In the genomic region with DNA sequence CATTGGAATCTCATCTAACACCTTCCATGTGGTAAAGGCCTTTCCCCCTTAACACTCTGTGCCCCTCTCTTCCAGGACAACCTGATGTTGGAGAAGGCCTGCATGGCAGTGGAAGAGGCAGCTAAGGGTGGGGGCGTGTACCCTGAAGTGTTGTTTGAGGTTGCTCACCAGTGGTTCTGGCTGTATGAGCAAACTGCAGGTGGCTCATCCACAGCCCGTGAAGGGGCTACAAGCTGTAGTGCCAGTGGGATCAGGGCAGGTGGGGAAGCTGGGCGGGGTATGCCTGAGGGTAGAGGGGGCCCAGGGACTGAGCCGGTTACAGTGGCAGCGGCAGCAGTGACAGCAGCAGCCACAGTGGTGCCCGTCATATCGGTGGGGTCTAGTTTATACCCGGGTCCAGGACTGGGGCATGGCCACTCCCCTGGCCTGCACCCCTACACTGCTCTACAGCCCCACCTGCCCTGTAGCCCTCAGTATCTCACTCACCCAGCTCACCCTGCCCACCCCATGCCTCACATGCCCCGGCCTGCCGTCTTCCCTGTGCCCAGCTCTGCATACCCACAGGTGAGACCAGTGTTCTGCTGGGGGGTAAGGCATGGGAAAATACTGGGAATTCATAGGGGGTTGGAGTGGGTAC, we compare ENCODE assay signal across 16 cellular contexts. TPM values are rescaled to one million over a fixed set of nuclear protein-coding genes. Genes with fewer than 3 reads are reported as not detected.
DNase-seq lines count a peak whose midpoint lies in the region; ATAC-seq and TF ChIP-seq lines count a peak whose summit lies in the region.
"Had no signal": no experiment of that assay in that cellular context is flagged by ENCODE, and none has a peak within 500 bp of the region (broad histone marks: within the 10 kb centered on the region; RNA-seq: fewer than 3 reads in every experiment).

No MANE protein-coding gene starts in this region.

- TF ChIP-seq POLR2A in prostate gland (IDR thresholded peaks at IDR 0.05) = no peak

- peak in 1 of 10 donors; percentile 59 for DNase-seq in naive thymus-derived CD8-positive, alpha-beta T cell
- DNase-seq in putamen (ENCODE audit: low spot score) (no peak), prostate gland (ENCODE audit: low spot score) (no peak), AG20443 (ENCODE audit: low spot score) (no peak)
- DNase-seq: Caco-2, IMR-90, NCI-H187 treated with DMSO at 0.1 percent for 48 hours, NCI-H446 treated with DMSO at 0.1 percent for 48 hours, SHP77 had no signal

- peaks cover 6% of the 10 kb centered on the region for H3K36me3 Mint-ChIP-seq in IgD-negative memory B cell
- peaks cover 99% of the 10 kb centered on the region for H3K36me3 Mint-ChIP-seq in dendritic cell treated with granulocyte-macrophage colony-stimulating factor and Interleukin-4, amounts not matched to agents 40 ng/mL and 50 ng/mL, for 4 days (ENCODE audit: low read depth)
- peaks cover 0 to 70% (median 4%) of the 10 kb centered on the region in 3 donors for H3K36me3 Mint-ChIP-seq in naive thymus-derived CD8-positive, alpha-beta T cell

- intact Hi-C loops in dendritic cell treated with granulocyte-macrophage colony-stimulating factor and Interleukin-4, amounts not matched to agents 40 ng/mL and 50 ng/mL, for 4 days (cut with micrococcal nuclease) = no loop called here
- intact Hi-C loops in prostate gland (cut with DNase I) = no loop called here

- peak overlapping the region in 2 of 3 donors; percentile 48 to 89 for H3K27ac Mint-ChIP-seq in IgD-negative memory B cell
- peak overlapping the region; percentile 46 for H3K27ac Mint-ChIP-seq in dendritic cell treated with granulocyte-macrophage colony-stimulating factor and Interleukin-4, amounts not matched to agents 40 ng/mL and 50 ng/mL, for 4 days
- peak overlapping the region in 6 of 10 donors; percentile 37 to 83 (median 52) for H3K27ac Mint-ChIP-seq in naive thymus-derived CD8-positive, alpha-beta T cell
- H3K27ac Mint-ChIP-seq: nephron; T-helper 2 cell treated with Interferon-gamma antibody and Interleukin-4, amounts not matched to agents 5 μg/mL and 100 μg/mL, for 36 hours had no signal

- peaks cover 6% of the 10 kb centered on the region for H3K4me1 ChIP-seq in prostate gland (replicated peaks)
- H3K4me1 ChIP-seq: breast epithelium, Caco-2 had no signal

- no peaks in the 10 kb centered on the region for H3K9me3 Mint-ChIP-seq in IgD-negative memory B cell
- H3K9me3 Mint-ChIP-seq in dendritic cell treated with granulocyte-macrophage colony-stimulating factor and Interleukin-4, amounts not matched to agents 40 ng/mL and 50 ng/mL, for 4 days = no peaks in the 10 kb centered on the region
- no peaks in the 10 kb centered on the region for H3K9me3 Mint-ChIP-seq in naive thymus-derived CD8-positive, alpha-beta T cell
- H3K9me3 Mint-ChIP-seq: nephron; T-helper 2 cell treated with Interferon-gamma antibody and Interleukin-4, amounts not matched to agents 5 μg/mL and 100 μg/mL, for 36 hours had no signal

- POLR2A ChIA-PET in naive thymus-derived CD8-positive, alpha-beta T cell (lab: Charles Lee) = interaction anchor here (3.0 to 8.6 kb wide), 2 partner anchors 10 to 11 kb away, joined by 19 to 56 read pairs; no protein-coding TSS in a partner anchor

- H3K36me3 ChIP-seq in prostate gland = peaks cover 19 to 25% of the 10 kb centered on the region in 2 donors

- no peaks in the 10 kb centered on the region for H3K9me3 ChIP-seq in prostate gland
- H3K9me3 ChIP-seq: breast epithelium, Caco-2 had no signal

- peaks cover 5 to 16% (median 7%) of the 10 kb centered on the region in 3 donors for H3K4me1 Mint-ChIP-seq in IgD-negative memory B cell
- peaks cover 41% of the 10 kb centered on the region for H3K4me1 Mint-ChIP-seq in dendritic cell treated with granulocyte-macrophage colony-stimulating factor and Interleukin-4, amounts not matched to agents 40 ng/mL and 50 ng/mL, for 4 days (ENCODE audit: low read depth)
- H3K4me1 Mint-ChIP-seq in naive thymus-derived CD8-positive, alpha-beta T cell = peaks cover 6 to 18% (median 11%) of the 10 kb centered on the region in 4 donors
- H3K4me1 Mint-ChIP-seq: nephron had no signal

- peak; percentile 31 to 35 for ATAC-seq in naive thymus-derived CD8-positive, alpha-beta T cell
- no peak for ATAC-seq in HG02759 (IDR thresholded peaks at IDR 0.05; ENCODE audit: unreplicated experiment)

- no peaks in the 10 kb centered on the region for H3K27me3 Mint-ChIP-seq in IgD-negative memory B cell
- H3K27me3 Mint-ChIP-seq in dendritic cell treated with granulocyte-macrophage colony-stimulating factor and Interleukin-4, amounts not matched to agents 40 ng/mL and 50 ng/mL, for 4 days = no peaks in the 10 kb centered on the region
- H3K27me3 Mint-ChIP-seq in naive thymus-derived CD8-positive, alpha-beta T cell = no peaks in the 10 kb centered on the region

- no peak overlapping the region for H3K4me3 ChIP-seq in prostate gland
- H3K4me3 ChIP-seq: breast epithelium had no signal

- TF ChIP-seq CTCF in 22Rv1 (IDR thresholded peaks at IDR 0.05) = no peak
- no peak for TF ChIP-seq CTCF in prostate gland (IDR thresholded peaks at IDR 0.05)

- H3K27me3 ChIP-seq in prostate gland (replicated peaks; ENCODE audit: insufficient read depth) = no peaks in the 10 kb centered on the region
- H3K27me3 ChIP-seq: breast epithelium had no signal

- 76% methylated on average over 8 of the region's 10 CpGs for WGBS in prostate gland

- no peak overlapping the region for H3K4me3 Mint-ChIP-seq in IgD-negative memory B cell
- H3K4me3 Mint-ChIP-seq in dendritic cell treated with granulocyte-macrophage colony-stimulating factor and Interleukin-4, amounts not matched to agents 40 ng/mL and 50 ng/mL, for 4 days = no peak overlapping the region
- peak overlapping the region in 1 of 10 donors; percentile 45 for H3K4me3 Mint-ChIP-seq in naive thymus-derived CD8-positive, alpha-beta T cell
- H3K4me3 Mint-ChIP-seq: nephron; T-helper 2 cell treated with Interferon-gamma antibody and Interleukin-4, amounts not matched to agents 5 μg/mL and 100 μg/mL, for 36 hours had no signal

- H3K27ac ChIP-seq in 22Rv1 (0 out of 2 replicates have a peak overlapping the region, but pooled peaks have one; percentile 19), prostate gland (no peak overlapping the region)
- H3K27ac ChIP-seq: breast epithelium had no signal

RNA-seq across cellular contexts. Expression of a gene that starts 12.4 kb away (rescaled TPM):
- 21.4 TPM for polyA plus RNA-seq in IgD-negative memory B cell
- total RNA-seq in naive thymus-derived CD8-positive, alpha-beta T cell = 100 to 1,000 TPM; 101 to 112 TPM
- polyA plus RNA-seq in naive thymus-derived CD8-positive, alpha-beta T cell = 10 to 100 TPM; 13.4 to 34.3 (median 24.5) TPM
- 10 to 100 TPM; 39.7 to 57.4 TPM for total RNA-seq in prostate gland

RNA-seq across cellular contexts. Expression of a gene that starts 13.6 kb away (rescaled TPM):
- 15.2 TPM for polyA plus RNA-seq in IgD-negative memory B cell
- 10 to 100 TPM; 79.0 to 79.9 TPM for total RNA-seq in naive thymus-derived CD8-positive, alpha-beta T cell
- 10 to 100 TPM; 12.3 to 18.5 (median 13.4) TPM for polyA plus RNA-seq in naive thymus-derived CD8-positive, alpha-beta T cell
- 100 to 1,000 TPM in 1 of 2 donors, 10 to 100 TPM in 1; 80.6 to 246 TPM for total RNA-seq in prostate gland

RNA-seq across cellular contexts. Expression of a gene that starts 17.2 kb away (rescaled TPM):
- polyA plus RNA-seq in IgD-negative memory B cell = 54.4 TPM
- total RNA-seq in naive thymus-derived CD8-positive, alpha-beta T cell = 10 to 100 TPM; 19.9 to 22.1 TPM
- 10 to 100 TPM; 32.2 to 44.6 (median 37.9) TPM for polyA plus RNA-seq in naive thymus-derived CD8-positive, alpha-beta T cell
- total RNA-seq in prostate gland = 10 to 100 TPM; 33.2 to 55.6 TPM

RNA-seq across cellular contexts. Expression of a gene that starts 54.9 kb away (rescaled TPM):
- polyA plus RNA-seq in IgD-negative memory B cell = 31.8 TPM
- 10 to 100 TPM; 72.2 to 72.7 TPM for total RNA-seq in naive thymus-derived CD8-positive, alpha-beta T cell
- polyA plus RNA-seq in naive thymus-derived CD8-positive, alpha-beta T cell = 10 to 100 TPM; 18.9 to 33.5 (median 25.9) TPM
- 10 to 100 TPM; 80.7 to 87.6 TPM for total RNA-seq in prostate gland
